1 cellular context compared by ENCODE assay signal in the genomic region with DNA sequence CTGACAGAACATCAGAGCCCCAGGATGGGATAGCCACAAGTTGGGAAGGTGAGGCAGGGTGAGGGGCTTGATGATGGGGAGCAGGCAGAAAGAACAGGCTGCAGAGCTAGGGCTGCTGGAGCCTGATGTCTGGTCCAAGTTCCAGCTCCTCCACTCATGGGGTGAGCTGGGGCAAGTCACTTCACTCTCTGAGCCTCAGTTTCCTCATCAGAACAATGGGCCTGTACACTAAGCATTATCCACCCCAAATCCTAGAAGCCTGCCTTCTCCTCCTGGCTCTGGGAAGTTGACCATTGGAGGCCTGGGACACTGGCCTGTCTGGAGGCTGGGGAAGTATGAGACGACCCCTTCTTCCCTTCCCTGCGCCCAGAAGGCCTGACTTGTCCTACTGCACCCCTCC.
TF ChIP-seq lines count a peak whose summit lies in the region.

No MANE protein-coding gene starts in this region.

TF ChIP-seq in HepG2, 621 proteins besides CTCF, POLR2A, EP300 and RAD21:
- TF ChIP-seq ZNF629 (CRISPR knock-in tag; conservative IDR thresholded peaks at IDR 0.05) (peak; percentile 86), ZC3H4 (CRISPR knock-in tag; IDR thresholded peaks at IDR 0.05; ENCODE audit: borderline replicate concordance) (no peak)
TF ChIP-seq in HepG2: peak in this region for 1.
